In the genomic region with DNA sequence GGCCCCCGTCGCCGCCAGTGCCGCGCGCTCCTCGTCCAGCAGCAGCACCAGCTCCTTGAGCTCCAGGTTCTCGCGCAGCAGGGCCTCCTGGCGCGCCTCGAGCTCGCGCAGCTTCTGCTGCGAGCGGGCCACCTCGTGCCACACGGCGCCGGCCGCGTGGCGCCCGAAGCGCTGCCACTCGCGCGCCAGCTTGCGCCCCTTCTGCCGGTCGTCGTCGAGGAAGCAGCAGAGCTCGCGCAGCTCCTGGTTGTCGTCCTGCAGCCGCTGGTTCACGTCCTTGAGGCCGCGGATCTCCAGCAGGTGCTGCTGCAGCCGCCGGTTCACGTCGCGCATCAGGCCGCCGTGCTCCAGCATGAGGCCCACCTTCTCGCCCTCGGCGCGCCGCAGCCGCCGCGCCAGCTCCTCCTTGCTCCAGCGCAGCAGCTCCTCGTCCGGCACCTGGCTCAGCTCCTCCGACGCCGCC, we compare ENCODE assay signal across 8 cellular contexts. TPM values are rescaled to one million over a fixed set of nuclear protein-coding genes. Genes with fewer than 3 reads are reported as not detected.
DNase-seq lines count a peak whose midpoint lies in the region; ATAC-seq and TF ChIP-seq lines count a peak whose summit lies in the region.

No MANE protein-coding gene starts in this region.

- peak; percentile 58 for DNase-seq in A673 (ENCODE audit: low spot score)
- peak; percentile 27 for DNase-seq in NOMO-1 treated with DMSO at 0.1 percent for 48 hours (lab: John Stamatoyannopoulos, UW; ENCODE audit: unreplicated experiment)
- DNase-seq in activated gamma-delta T cell treated with Interleukin-2 at 50 U/mL for 16 hours, result peak; percentile 43
- peak; percentile 48 for DNase-seq in hepatic stellate cell (ENCODE audit: low spot score)
- peak; percentile 44 to 45 for DNase-seq in stimulated activated CD4-positive, alpha-beta T cell treated with anti-CD3 and anti-CD28 coated beads, Interleukin-2, amount 100 ng/mL, for 24 hours
- no peak for DNase-seq in UCSD-AML1 (lab: John Stamatoyannopoulos, UW; ENCODE audit: unreplicated experiment)

- H3K27ac ChIP-seq in A673 (ENCODE audit: low read depth, low read length, poor library complexity, severe bottlenecking), result peak overlapping the region; percentile 19

- BruUV-seq in A673 (replicated peaks; lab: Mats Ljungman, UMichigan), result no TSS peak

- H3K4me1 ChIP-seq in A673 (ENCODE audit: insufficient read depth, low read length, poor library complexity, severe bottlenecking), result peaks cover 24% of the 10 kb centered on the region

- intact Hi-C loops in A673 (cut with micrococcal nuclease; ENCODE audit: unreplicated experiment), result no loop called here

- H3K9me3 ChIP-seq in A673 (ENCODE audit: low read depth, low read length, poor library complexity, severe bottlenecking), result no peaks in the 10 kb centered on the region

- peak overlapping the region; percentile 85 for H3K4me3 ChIP-seq in A673 (ENCODE audit: low read depth, low read length, poor library complexity, severe bottlenecking)

- no peaks in the 10 kb centered on the region for H3K27me3 ChIP-seq in A673 (replicated peaks; ENCODE audit: insufficient read depth, low read depth, low read length, poor library complexity)

- TF ChIP-seq CTCF in A673 (conservative IDR thresholded peaks at IDR 0.05; ENCODE audit: low read depth, low read length), result no peak

- POLR2A ChIA-PET in A673 (lab: Charles Lee; ENCODE audit: low non-redundant PET), result interaction anchor here (0.6 kb wide), 1 partner anchor 229 kb away, joined by 3 read pairs; no protein-coding TSS in a partner anchor

- CTCF ChIA-PET in A673 (lab: Charles Lee), result interaction anchor here (0.6 kb wide), 1 partner anchor 252 kb away, joined by 11 read pairs; no protein-coding TSS in a partner anchor

- peak; percentile 7 for ATAC-seq in GM19467 (IDR thresholded peaks at IDR 0.05; ENCODE audit: unreplicated experiment)
- ATAC-seq in GM21786 (IDR thresholded peaks at IDR 0.05; ENCODE audit: unreplicated experiment), result no peak

- no peaks in the 10 kb centered on the region for H3K36me3 ChIP-seq in A673 (ENCODE audit: insufficient read depth, low read length, poor library complexity, severe bottlenecking)

RNA-seq across cellular contexts. Expression of a gene that starts 0.5 kb away (rescaled TPM):
- total RNA-seq in A673 (2021), result 24.6 and 31.5 TPM in 2 replicates

RNA-seq across cellular contexts. Expression of a gene that starts 41.4 kb away (rescaled TPM):
- 0.06 and 0.15 TPM in 2 replicates for total RNA-seq in A673 (2021)
